Comparison of ENCODE assay signal across 1 cellular context in the genomic region with DNA sequence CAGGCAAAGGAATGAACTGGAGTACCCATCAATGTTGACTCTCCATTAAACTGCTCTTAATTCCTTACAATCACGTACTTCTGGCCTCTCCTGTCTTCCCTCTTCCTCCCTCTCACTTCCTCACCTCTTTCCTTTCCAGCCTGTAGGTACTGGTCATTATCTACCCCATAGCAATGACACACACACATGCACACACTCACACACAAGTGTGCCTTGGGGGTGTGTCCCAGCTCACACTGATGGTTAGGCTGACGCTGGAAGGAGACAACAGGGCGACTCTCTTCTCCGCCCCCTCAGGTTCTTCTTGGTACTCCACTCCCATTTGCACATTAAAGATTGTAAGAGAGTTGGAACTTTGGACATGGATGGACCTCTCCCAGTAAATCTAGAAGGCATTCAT.
TF ChIP-seq lines count a peak whose summit lies in the region.

No MANE protein-coding gene starts in this region.

TF ChIP-seq in H1, 55 proteins besides CTCF, POLR2A, EP300 and RAD21:
- TF ChIP-seq SP2 (IDR thresholded peaks at IDR 0.05; ENCODE audit: low read length) = no peak
- TF ChIP-seq KDM4A (IDR thresholded peaks at IDR 0.05; ENCODE audit: low read depth, low read length, severe bottlenecking) = no peak
- TF ChIP-seq NRF1 (IDR thresholded peaks at IDR 0.05; ENCODE audit: low read depth, low read length) = no peak
- TF ChIP-seq BCL11A (IDR thresholded peaks at IDR 0.05; ENCODE audit: low read depth in 2 of 2, low read length in 2 of 2) = no peak
- TF ChIP-seq BRCA1 (IDR thresholded peaks at IDR 0.05; ENCODE audit: low read depth, low read length) = no peak
- no peak for TF ChIP-seq JUND (IDR thresholded peaks at IDR 0.05; ENCODE audit: low read length)
- TF ChIP-seq YY1 (IDR thresholded peaks at IDR 0.05; ENCODE audit: low read depth, low read length) = no peak
